30 cellular contexts compared by ENCODE assay signal in genomic region chr2:42446503-42447271, GRCh38. TPM values are rescaled to one million over a fixed set of nuclear protein-coding genes. Genes with fewer than 3 reads are reported as not detected.
DNase-seq lines count a peak whose midpoint lies in the region; ATAC-seq and TF ChIP-seq lines count a peak whose summit lies in the region.
"Had no signal": no experiment of that assay in that cellular context is flagged by ENCODE, and none has a peak within 500 bp of the region (broad histone marks: within the 10 kb centered on the region; RNA-seq: fewer than 3 reads in every experiment).

No MANE protein-coding gene starts in this region.

- H3K27ac ChIP-seq in left lung: peak overlapping the region; percentile 63 to 74
- H3K27ac ChIP-seq: 22Rv1, brain microvascular endothelial cell, esophagus squamous epithelium, neural progenitor cell, thyroid gland had no signal

- no peak for TF ChIP-seq CTCF in left lung (IDR thresholded peaks at IDR 0.05)
- no peak for TF ChIP-seq CTCF in mesothelial cell of epicardium (IDR thresholded peaks at IDR 0.05; ENCODE audit: unreplicated experiment)

- no peaks in the 10 kb centered on the region for H3K36me3 Mint-ChIP-seq in mesothelial cell of epicardium
- H3K36me3 Mint-ChIP-seq: activated CD4-positive, alpha-beta memory T cell treated with anti-CD3 and anti-CD28 coated beads for 36 hours; activated naive CD8-positive, alpha-beta T cell; neural progenitor cell had no signal

- no peak overlapping the region for H3K27ac Mint-ChIP-seq in mesothelial cell of epicardium
- H3K27ac Mint-ChIP-seq: activated CD4-positive, alpha-beta memory T cell treated with anti-CD3 and anti-CD28 coated beads for 36 hours; activated naive CD8-positive, alpha-beta T cell; CD4-positive, alpha-beta T cell; neural progenitor cell; stimulated activated naive CD8-positive, alpha-beta T cell treated with anti-CD3 and anti-CD28 coated beads, Interleukin-15, Interleukin-2, amounts not matched to agents 100 ng/mL and 50 ng/mL, for 24 hours had no signal

- H3K9me3 Mint-ChIP-seq in mesothelial cell of epicardium: no peaks in the 10 kb centered on the region
- H3K9me3 Mint-ChIP-seq: activated CD4-positive, alpha-beta memory T cell treated with anti-CD3 and anti-CD28 coated beads for 36 hours; CD4-positive, alpha-beta T cell; neural progenitor cell; stimulated activated naive CD8-positive, alpha-beta T cell treated with anti-CD3 and anti-CD28 coated beads, Interleukin-15, Interleukin-2, amounts not matched to agents 100 ng/mL and 50 ng/mL, for 24 hours had no signal

- no peaks in the 10 kb centered on the region for H3K36me3 ChIP-seq in left lung
- H3K36me3 ChIP-seq: brain microvascular endothelial cell, esophagus squamous epithelium, neural progenitor cell, thyroid gland had no signal

- H3K4me1 Mint-ChIP-seq in mesothelial cell of epicardium: no peaks in the 10 kb centered on the region

- no peaks in the 10 kb centered on the region for H3K4me1 ChIP-seq in left lung
- H3K4me1 ChIP-seq: esophagus squamous epithelium, neural progenitor cell, thyroid gland had no signal

- H3K9me3 ChIP-seq in left lung: no peaks in the 10 kb centered on the region
- H3K9me3 ChIP-seq: esophagus squamous epithelium, thyroid gland had no signal

- no peak overlapping the region for H3K4me3 Mint-ChIP-seq in mesothelial cell of epicardium
- H3K4me3 Mint-ChIP-seq: activated CD4-positive, alpha-beta memory T cell treated with anti-CD3 and anti-CD28 coated beads for 36 hours; activated naive CD8-positive, alpha-beta T cell; CD4-positive, alpha-beta T cell; neural progenitor cell; stimulated activated naive CD8-positive, alpha-beta T cell treated with anti-CD3 and anti-CD28 coated beads, Interleukin-15, Interleukin-2, amounts not matched to agents 100 ng/mL and 50 ng/mL, for 24 hours had no signal

- intact Hi-C loops in left lung (cut with DNase I): no loop called here

- no peaks in the 10 kb centered on the region for H3K27me3 ChIP-seq in left lung
- H3K27me3 ChIP-seq: brain microvascular endothelial cell, esophagus squamous epithelium, neural progenitor cell, thyroid gland had no signal

- H3K4me3 ChIP-seq in left lung: no peak overlapping the region
- H3K4me3 ChIP-seq: esophagus squamous epithelium, neural progenitor cell, thyroid gland had no signal

- DNase-seq in NCI-H2196 (lab: John Stamatoyannopoulos, UW; ENCODE audit: unreplicated experiment): peak; percentile 14
- DNase-seq in NCI-H2196 treated with DMSO at 0.1 percent for 48 hours (lab: John Stamatoyannopoulos, UW; ENCODE audit: unreplicated experiment): no peak
- DNase-seq in astrocyte of the hippocampus (ENCODE audit: low read depth, low spot score): peak; percentile 29
- DNase-seq in left lung: no peak
- DNase-seq in mesothelial cell of epicardium (ENCODE audit: low spot score in 2 of 2, unreplicated experiment in 2 of 2): no peak
- DNase-seq in NCI-H526 treated with DMSO at 0.1 percent for 48 hours (lab: John Stamatoyannopoulos, UW): no peak
- DNase-seq in anterior cingulate cortex (lab: John Stamatoyannopoulos, UW): no peak
- DNase-seq: activated CD4-positive, alpha-beta memory T cell treated with anti-CD3 and anti-CD28 coated beads for 36 hours; activated CD4-positive, CD25-positive, alpha-beta regulatory T cell; activated CD8-positive, alpha-beta memory T cell treated with anti-CD3 and anti-CD28 coated beads, Interleukin-2, amount 50 U/mL, for 48 hours; brain microvascular endothelial cell; CD4-positive, alpha-beta T cell; effector CD8-positive, alpha-beta T cell; esophagus squamous epithelium; KG1; MV-4-11; NCI-H187 treated with DMSO at 0.1 percent for 48 hours; NCI-H345; NCI-H82; posterior cingulate gyrus; T-helper 9 cell; thyroid gland had no signal

- ATAC-seq in left lung (peak; percentile 84), HG03378 (IDR thresholded peaks at IDR 0.05; ENCODE audit: unreplicated experiment) (no peak)
- ATAC-seq: sciatic nerve, SK-N-SH treated with all-trans-retinoic acid at 6 μM for 48 hours had no signal

- H3K27me3 Mint-ChIP-seq in mesothelial cell of epicardium (ENCODE audit: low read depth): peaks cover 23% of the 10 kb centered on the region
- H3K27me3 Mint-ChIP-seq: CD4-positive, alpha-beta T cell; stimulated activated naive CD8-positive, alpha-beta T cell treated with anti-CD3 and anti-CD28 coated beads, Interleukin-15, Interleukin-2, amounts not matched to agents 100 ng/mL and 50 ng/mL, for 24 hours had no signal

RNA-seq across cellular contexts. Expression of gene KCNG3, which starts 47.1 kb away (rescaled TPM):
- total RNA-seq in left lung: 1 to 10 TPM in 1 of 2 donors, under 1 TPM in 1; 0.70 to 1.3 TPM
- 0.09 to 0.27 TPM (median 0.18 TPM) in 3 replicates for total RNA-seq in mesothelial cell of epicardium
- total RNA-seq: activated CD4-positive, alpha-beta memory T cell treated with anti-CD3 and anti-CD28 coated beads for 36 hours; liver; thyroid gland had no signal

Comparison
In these comparisons a context has a peak if more than half of its experiments do, and no peak if none do; other contexts are left out.
1. DNase-seq: peak in NCI-H2196 (single experiment) and astrocyte of the hippocampus (single experiment); none in NCI-H2196 treated with DMSO at 0.1 percent for 48 hours (single experiment), left lung (0 of 2), mesothelial cell of epicardium (0 of 2), NCI-H526 treated with DMSO at 0.1 percent for 48 hours (single experiment) and anterior cingulate cortex (0 of 58).